11 cellular contexts compared by ENCODE assay signal in genomic region chr1:205480349-205481278, GRCh38. TPM values are rescaled to one million over a fixed set of nuclear protein-coding genes. Genes with fewer than 3 reads are reported as not detected.
DNase-seq lines count a peak whose midpoint lies in the region; ATAC-seq lines count a peak whose summit lies in the region.
"Had no signal": no experiment of that assay in that cellular context is flagged by ENCODE, and none has a peak within 500 bp of the region (broad histone marks: within the 10 kb centered on the region; RNA-seq: fewer than 3 reads in every experiment).

No MANE protein-coding gene starts in this region.

- DNase-seq in activated T-helper 1 cell treated with anti-CD3 and anti-CD28 coated beads, Interleukin-2, amount 50 U/mL, for 16 hours (ENCODE audit: low read depth in 1 of 2, low spot score in 1 of 2), result peak; percentile 25 to 58
- DNase-seq in stimulated activated CD4-positive, alpha-beta T cell treated with anti-CD3 and anti-CD28 coated beads, Interleukin-2, amount 100 ng/mL, for 24 hours, result peak; percentile 60 to 65
- no peak for DNase-seq in COLO829 (ENCODE audit: low spot score)
- DNase-seq in right cardiac atrium, result no peak
- no peak for DNase-seq in mucosa of gallbladder (ENCODE audit: low spot score)
- DNase-seq: HFFc6 had no signal

- 60% methylated on average over 24 of the region's 24 CpGs for whole genome bisulfite sequencing in right cardiac atrium

- H3K4me1 ChIP-seq in right cardiac atrium (ENCODE audit: control insufficient read depth, insufficient read depth, low read length), result no peaks in the 10 kb centered on the region

- H3K27me3 ChIP-seq in right cardiac atrium (ENCODE audit: control insufficient read depth, insufficient read depth), result no peaks in the 10 kb centered on the region

- H3K27me3 Mint-ChIP-seq in IgD-negative memory B cell, result peaks cover 16% of the 10 kb centered on the region

- no peaks in the 10 kb centered on the region for H3K9me3 ChIP-seq in right cardiac atrium (ENCODE audit: control insufficient read depth, low read length)

- peaks cover 0 to 4% (median 2%) of the 10 kb centered on the region in 3 donors for H3K9me3 Mint-ChIP-seq in IgD-negative memory B cell

- ATAC-seq in GM18498 (IDR thresholded peaks at IDR 0.05; ENCODE audit: unreplicated experiment) (peak; percentile 75), GM19023 (IDR thresholded peaks at IDR 0.05; ENCODE audit: unreplicated experiment) (no peak), right cardiac atrium (no peak)
- ATAC-seq: left lobe of liver had no signal

- H3K4me1 Mint-ChIP-seq in IgD-negative memory B cell, result peaks cover 21 to 47% (median 23%) of the 10 kb centered on the region in 3 donors

- H3K4me3 ChIP-seq in right cardiac atrium (ENCODE audit: low read length), result no peak overlapping the region
- H3K4me3 ChIP-seq: skin epidermis had no signal

- no peak overlapping the region for H3K27ac ChIP-seq in right cardiac atrium (ENCODE audit: low read length)

- peak overlapping the region; percentile 3 to 96 (median 78) for H3K27ac Mint-ChIP-seq in IgD-negative memory B cell
- H3K27ac Mint-ChIP-seq: HFFc6 had no signal

- intact Hi-C loops in right cardiac atrium (cut with DNase I), result loop anchor here in 1 of 4 donors (10.0 kb wide), 3 partner anchors 46 to 126 kb away; partner anchors contain the start of gene KLHDC8A

- peak overlapping the region; percentile 14 to 92 (median 72) for H3K4me3 Mint-ChIP-seq in IgD-negative memory B cell
- H3K4me3 Mint-ChIP-seq: HFFc6 had no signal

- H3K36me3 Mint-ChIP-seq in IgD-negative memory B cell, result peaks cover 1% of the 10 kb centered on the region

RNA-seq across cellular contexts. Expression of gene CDK18, which starts 23.9 kb away (rescaled TPM):
- polyA plus RNA-seq in IgD-negative memory B cell (0.95 TPM), right cardiac atrium (150 TPM)
- total RNA-seq in right cardiac atrium (100 to 1,000 TPM in 3 of 4 donors, 10 to 100 TPM in 1; 80.2 to 148 (median 141) TPM), mucosa of gallbladder (76.4 TPM)

RNA-seq across cellular contexts. Expression of gene BLACAT1, which starts 24.8 kb away (rescaled TPM):
- polyA plus RNA-seq in IgD-negative memory B cell (not detected), right cardiac atrium (0.07 TPM)
- total RNA-seq in right cardiac atrium (under 1 TPM in 1 of 4 donors, not detected in 3; 0.09 TPM), mucosa of gallbladder (0.81 TPM)
- total RNA-seq: HFFc6 had no signal

RNA-seq across cellular contexts. Expression of gene LEMD1, which starts 58.8 kb away (rescaled TPM):
- polyA plus RNA-seq in IgD-negative memory B cell, result not detected
- total RNA-seq in right cardiac atrium, result not detected
- not detected for polyA plus RNA-seq in right cardiac atrium
- total RNA-seq in mucosa of gallbladder, result 1.0 TPM
- total RNA-seq: HFFc6, left lobe of liver had no signal

Comparison
In these comparisons a context has a peak if more than half of its experiments do, and no peak if none do; other contexts are left out.
1. DNase-seq: peak in activated T-helper 1 cell treated with anti-CD3 and anti-CD28 coated beads, Interleukin-2, amount 50 U/mL, for 16 hours (2 of 2) and stimulated activated CD4-positive, alpha-beta T cell treated with anti-CD3 and anti-CD28 coated beads, Interleukin-2, amount 100 ng/mL, for 24 hours (2 of 2); none in COLO829 (single experiment), right cardiac atrium (0 of 3) and mucosa of gallbladder (single experiment).